In the genomic region with DNA sequence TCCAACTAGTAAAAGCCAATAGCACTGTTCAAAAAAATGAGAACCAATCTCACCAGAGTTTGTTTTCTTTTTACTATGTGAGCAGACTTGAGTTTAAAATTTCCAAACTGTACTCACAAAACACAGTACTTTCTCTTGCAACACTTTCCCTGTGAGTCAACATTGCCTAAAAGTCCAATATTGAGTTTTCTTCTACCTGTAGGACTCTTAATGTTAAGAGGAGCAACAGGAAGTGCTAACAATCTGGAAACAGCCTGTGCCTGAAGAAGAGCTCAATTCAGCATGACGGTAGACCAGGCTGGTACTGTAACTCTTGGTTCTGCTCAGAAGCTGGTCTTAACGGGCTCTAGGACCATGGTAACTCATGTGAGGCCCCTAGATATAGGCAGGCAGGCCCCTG, we compare ENCODE assay signal across 1 cellular context.
A peak's percentile ranks its signal among the peaks of the same experiment; 100 is the strongest.
TF ChIP-seq lines count a peak whose summit lies in the region.

No MANE protein-coding gene starts in this region.

TF ChIP-seq in HepG2, 621 proteins besides CTCF, POLR2A, EP300 and RAD21 (continued from another document):
- TF ChIP-seq, protein P1, sequence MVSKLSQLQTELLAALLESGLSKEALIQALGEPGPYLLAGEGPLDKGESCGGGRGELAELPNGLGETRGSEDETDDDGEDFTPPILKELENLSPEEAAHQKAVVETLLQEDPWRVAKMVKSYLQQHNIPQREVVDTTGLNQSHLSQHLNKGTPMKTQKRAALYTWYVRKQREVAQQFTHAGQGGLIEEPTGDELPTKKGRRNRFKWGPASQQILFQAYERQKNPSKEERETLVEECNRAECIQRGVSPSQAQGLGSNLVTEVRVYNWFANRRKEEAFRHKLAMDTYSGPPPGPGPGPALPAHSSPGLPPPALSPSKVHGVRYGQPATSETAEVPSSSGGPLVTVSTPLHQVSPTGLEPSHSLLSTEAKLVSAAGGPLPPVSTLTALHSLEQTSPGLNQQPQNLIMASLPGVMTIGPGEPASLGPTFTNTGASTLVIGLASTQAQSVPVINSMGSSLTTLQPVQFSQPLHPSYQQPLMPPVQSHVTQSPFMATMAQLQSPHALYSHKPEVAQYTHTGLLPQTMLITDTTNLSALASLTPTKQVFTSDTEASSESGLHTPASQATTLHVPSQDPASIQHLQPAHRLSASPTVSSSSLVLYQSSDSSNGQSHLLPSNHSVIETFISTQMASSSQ (IDR thresholded peaks at IDR 0.05; ENCODE audit: low read depth): 0 out of 2 replicates have a peak, but pooled peaks have one; percentile 13
- TF ChIP-seq, protein P1 (CRISPR knock-in tag; IDR thresholded peaks at IDR 0.05; ENCODE audit: borderline replicate concordance): no peak; the same call in 1 of the 2 replicates
- TF ChIP-seq, protein P2, sequence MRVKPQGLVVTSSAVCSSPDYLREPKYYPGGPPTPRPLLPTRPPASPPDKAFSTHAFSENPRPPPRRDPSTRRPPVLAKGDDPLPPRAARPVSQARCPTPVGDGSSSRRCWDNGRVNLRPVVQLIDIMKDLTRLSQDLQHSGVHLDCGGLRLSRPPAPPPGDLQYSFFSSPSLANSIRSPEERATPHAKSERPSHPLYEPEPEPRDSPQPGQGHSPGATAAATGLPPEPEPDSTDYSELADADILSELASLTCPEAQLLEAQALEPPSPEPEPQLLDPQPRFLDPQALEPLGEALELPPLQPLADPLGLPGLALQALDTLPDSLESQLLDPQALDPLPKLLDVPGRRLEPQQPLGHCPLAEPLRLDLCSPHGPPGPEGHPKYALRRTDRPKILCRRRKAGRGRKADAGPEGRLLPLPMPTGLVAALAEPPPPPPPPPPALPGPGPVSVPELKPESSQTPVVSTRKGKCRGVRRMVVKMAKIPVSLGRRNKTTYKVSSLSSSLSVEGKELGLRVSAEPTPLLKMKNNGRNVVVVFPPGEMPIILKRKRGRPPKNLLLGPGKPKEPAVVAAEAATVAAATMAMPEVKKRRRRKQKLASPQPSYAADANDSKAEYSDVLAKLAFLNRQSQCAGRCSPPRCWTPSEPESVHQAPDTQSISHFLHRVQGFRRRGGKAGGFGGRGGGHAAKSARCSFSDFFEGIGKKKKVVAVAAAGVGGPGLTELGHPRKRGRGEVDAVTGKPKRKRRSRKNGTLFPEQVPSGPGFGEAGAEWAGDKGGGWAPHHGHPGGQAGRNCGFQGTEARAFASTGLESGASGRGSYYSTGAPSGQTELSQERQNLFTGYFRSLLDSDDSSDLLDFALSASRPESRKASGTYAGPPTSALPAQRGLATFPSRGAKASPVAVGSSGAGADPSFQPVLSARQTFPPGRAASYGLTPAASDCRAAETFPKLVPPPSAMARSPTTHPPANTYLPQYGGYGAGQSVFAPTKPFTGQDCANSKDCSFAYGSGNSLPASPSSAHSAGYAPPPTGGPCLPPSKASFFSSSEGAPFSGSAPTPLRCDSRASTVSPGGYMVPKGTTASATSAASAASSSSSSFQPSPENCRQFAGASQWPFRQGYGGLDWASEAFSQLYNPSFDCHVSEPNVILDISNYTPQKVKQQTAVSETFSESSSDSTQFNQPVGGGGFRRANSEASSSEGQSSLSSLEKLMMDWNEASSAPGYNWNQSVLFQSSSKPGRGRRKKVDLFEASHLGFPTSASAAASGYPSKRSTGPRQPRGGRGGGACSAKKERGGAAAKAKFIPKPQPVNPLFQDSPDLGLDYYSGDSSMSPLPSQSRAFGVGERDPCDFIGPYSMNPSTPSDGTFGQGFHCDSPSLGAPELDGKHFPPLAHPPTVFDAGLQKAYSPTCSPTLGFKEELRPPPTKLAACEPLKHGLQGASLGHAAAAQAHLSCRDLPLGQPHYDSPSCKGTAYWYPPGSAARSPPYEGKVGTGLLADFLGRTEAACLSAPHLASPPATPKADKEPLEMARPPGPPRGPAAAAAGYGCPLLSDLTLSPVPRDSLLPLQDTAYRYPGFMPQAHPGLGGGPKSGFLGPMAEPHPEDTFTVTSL (CRISPR knock-in tag; IDR thresholded peaks at IDR 0.05; ENCODE audit: borderline replicate concordance): peak; percentile 89; the same call in 1 of the 2 replicates
- peak; percentile 42; the same call in 1 of the 2 replicates for TF ChIP-seq RFXAP (CRISPR knock-in tag; IDR thresholded peaks at IDR 0.05; ENCODE audit: borderline replicate concordance)
- TF ChIP-seq DPF2 (CRISPR knock-in tag; IDR thresholded peaks at IDR 0.05; ENCODE audit: borderline replicate concordance, low read depth): peak; percentile 85
- no peak for TF ChIP-seq ZNF383 (CRISPR knock-in tag; IDR thresholded peaks at IDR 0.05; ENCODE audit: borderline replicate concordance)
- TF ChIP-seq GATAD1 (CRISPR knock-in tag; IDR thresholded peaks at IDR 0.05): 0 out of 2 replicates have a peak, but pooled peaks have one; percentile 19
- TF ChIP-seq KLF16 (CRISPR knock-in tag; IDR thresholded peaks at IDR 0.05): peak in 1 of 2 experiments; percentile 68; a peak in 2 of 4 replicates
- no peak for TF ChIP-seq CREB1 (IDR thresholded peaks at IDR 0.05)
- 0 out of 2 replicates have a peak, but pooled peaks have one; percentile 27 for TF ChIP-seq CREB1 (CRISPR knock-in tag; IDR thresholded peaks at IDR 0.05)
- peak; percentile 87 for TF ChIP-seq PHF5A (CRISPR knock-in tag; IDR thresholded peaks at IDR 0.05; ENCODE audit: low read depth, unreplicated experiment)
- TF ChIP-seq FOXJ3 (CRISPR knock-in tag; IDR thresholded peaks at IDR 0.05; ENCODE audit: borderline replicate concordance): peak; percentile 88
- TF ChIP-seq SALL1 (CRISPR knock-in tag; IDR thresholded peaks at IDR 0.05): peak; percentile 12; the same call in 1 of the 2 replicates
- no peak for TF ChIP-seq ZNF552 (CRISPR knock-in tag; IDR thresholded peaks at IDR 0.05; ENCODE audit: borderline replicate concordance)
- TF ChIP-seq CEBPG (CRISPR knock-in tag; IDR thresholded peaks at IDR 0.05): peak; percentile 92
- TF ChIP-seq CCDC6 (CRISPR knock-in tag; IDR thresholded peaks at IDR 0.05): peak; percentile 52; the same call in 1 of the 2 replicates
- TF ChIP-seq, protein P3, sequence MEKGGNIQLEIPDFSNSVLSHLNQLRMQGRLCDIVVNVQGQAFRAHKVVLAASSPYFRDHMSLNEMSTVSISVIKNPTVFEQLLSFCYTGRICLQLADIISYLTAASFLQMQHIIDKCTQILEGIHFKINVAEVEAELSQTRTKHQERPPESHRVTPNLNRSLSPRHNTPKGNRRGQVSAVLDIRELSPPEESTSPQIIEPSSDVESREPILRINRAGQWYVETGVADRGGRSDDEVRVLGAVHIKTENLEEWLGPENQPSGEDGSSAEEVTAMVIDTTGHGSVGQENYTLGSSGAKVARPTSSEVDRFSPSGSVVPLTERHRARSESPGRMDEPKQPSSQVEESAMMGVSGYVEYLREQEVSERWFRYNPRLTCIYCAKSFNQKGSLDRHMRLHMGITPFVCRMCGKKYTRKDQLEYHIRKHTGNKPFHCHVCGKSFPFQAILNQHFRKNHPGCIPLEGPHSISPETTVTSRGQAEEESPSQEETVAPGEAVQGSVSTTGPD (CRISPR knock-in tag; IDR thresholded peaks at IDR 0.05): no peak
- TF ChIP-seq ISL2 (CRISPR knock-in tag; IDR thresholded peaks at IDR 0.05): peak; percentile 80
- TF ChIP-seq SP140L (CRISPR knock-in tag; IDR thresholded peaks at IDR 0.05; ENCODE audit: borderline replicate concordance): no peak
- TF ChIP-seq KAT8 (CRISPR knock-in tag; IDR thresholded peaks at IDR 0.05): peak; percentile 49
- TF ChIP-seq THAP11 (CRISPR knock-in tag; IDR thresholded peaks at IDR 0.05): peak; percentile 50; the same call in 1 of the 2 replicates
TF ChIP-seq in HepG2: peak in this region for 78.
